Comparison of ENCODE assay signal across 27 cellular contexts in the genomic region with DNA sequence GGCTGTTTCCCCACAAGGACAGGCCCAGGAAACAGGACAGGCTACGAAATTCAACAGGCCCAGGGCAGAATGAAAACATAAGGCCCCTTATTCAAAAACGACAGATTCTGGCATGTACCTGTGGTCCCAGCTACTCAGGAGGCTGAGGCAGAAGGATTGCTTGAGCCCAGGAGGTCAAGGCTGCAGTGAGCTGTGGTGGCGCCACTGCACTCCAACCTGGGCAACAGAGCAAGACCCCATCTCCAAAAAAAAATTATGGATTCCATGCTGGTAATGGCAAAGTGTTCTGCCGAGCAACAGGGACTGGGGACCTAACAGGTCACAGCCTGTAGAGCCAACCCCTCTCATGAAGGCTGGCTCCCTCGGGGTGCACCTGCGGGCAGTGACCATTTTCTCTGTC.
"Had no signal": no experiment of that assay in that cellular context is flagged by ENCODE, and none has a peak within 500 bp of the region (broad histone marks: within the 10 kb centered on the region; RNA-seq: fewer than 3 reads in every experiment).

No MANE protein-coding gene starts in this region.

- H3K27me3 ChIP-seq: left lung, ovary, right atrium auricular region, tibial nerve, uterus had no signal

- H3K27ac ChIP-seq: left lung, lower lobe of right lung, ovary, right atrium auricular region, skin epidermis, tibial nerve, uterus had no signal

- H3K4me1 ChIP-seq: left lung, lower lobe of right lung, right atrium auricular region, tibial nerve, uterus had no signal

- ATAC-seq: left colon; left lung; lower lobe of right lung; naive thymus-derived CD8-positive, alpha-beta T cell; sciatic nerve; stimulated activated naive B cell treated with anti-CD40 and anti-IgM and Interleukin-4, amounts not matched to agents 10 μg/mL and 1 μg/mL and 100 μg/mL, for 72 hours had no signal

- H3K27me3 Mint-ChIP-seq: naive thymus-derived CD8-positive, alpha-beta T cell; progenitor cell of endocrine pancreas; stimulated activated naive B cell treated with anti-CD40 and anti-IgM and Interleukin-4, amounts not matched to agents 10 μg/mL and 1 μg/mL and 100 μg/mL, for 72 hours; stimulated activated naive CD8-positive, alpha-beta T cell treated with anti-CD3 and anti-CD28 coated beads, Interleukin-15, Interleukin-2, amounts not matched to agents 100 ng/mL and 50 ng/mL, for 24 hours; type B pancreatic cell had no signal

- H3K4me1 Mint-ChIP-seq: naive thymus-derived CD8-positive, alpha-beta T cell; neural crest cell had no signal

- H3K9me3 ChIP-seq: ovary, right atrium auricular region, uterus had no signal

- H3K27ac Mint-ChIP-seq: nephron; progenitor cell of endocrine pancreas; stimulated activated naive B cell treated with anti-CD40 and anti-IgM and Interleukin-4, amounts not matched to agents 10 μg/mL and 1 μg/mL and 100 μg/mL, for 72 hours; stimulated activated naive CD8-positive, alpha-beta T cell treated with anti-CD3 and anti-CD28 coated beads, Interleukin-15, Interleukin-2, amounts not matched to agents 100 ng/mL and 50 ng/mL, for 24 hours; type B pancreatic cell had no signal

- DNase-seq: hypothalamus; immature natural killer cell; kidney; left colon; left lung; lower lobe of right lung; mammary epithelial cell; mesenchymal stem cell; naive thymus-derived CD8-positive, alpha-beta T cell; ovary; stimulated activated CD4-positive, alpha-beta T cell treated with anti-CD3 and anti-CD28 coated beads, Interleukin-12 subunit alpha, Interleukin-12 subunit beta, amount 100 ng/mL, for 4 hours; stimulated activated CD4-positive, alpha-beta T cell treated with anti-CD3 and anti-CD28 coated beads, Interleukin-15, amount 100 ng/mL, for 24 hours; stimulated activated CD4-positive, alpha-beta T cell treated with anti-CD3 and anti-CD28 coated beads, Interleukin-2, amount 100 ng/mL, for 24 hours; stimulated activated CD4-positive, alpha-beta T cell treated with anti-CD3 and anti-CD28 coated beads, Interleukin-4, amount 100 ng/mL, for 1 hour; stimulated activated naive B cell treated with anti-CD40 and anti-IgM and Interleukin-4, amounts not matched to agents 10 μg/mL and 1 μg/mL and 100 μg/mL, for 72 hours; substantia nigra; uterus had no signal

- FAIRE-seq: islet of Langerhans, kidney had no signal

- H3K4me3 ChIP-seq: left lung, lower lobe of right lung, ovary, right atrium auricular region, skin epidermis, tibial nerve, uterus had no signal

- H3K9me3 Mint-ChIP-seq: immature natural killer cell; nephron; stimulated activated naive B cell treated with anti-CD40 and anti-IgM and Interleukin-4, amounts not matched to agents 10 μg/mL and 1 μg/mL and 100 μg/mL, for 72 hours; stimulated activated naive CD8-positive, alpha-beta T cell treated with anti-CD3 and anti-CD28 coated beads, Interleukin-15, Interleukin-2, amounts not matched to agents 100 ng/mL and 50 ng/mL, for 24 hours; type B pancreatic cell had no signal

- H3K36me3 ChIP-seq: ovary, uterus had no signal

- H3K4me3 Mint-ChIP-seq: immature natural killer cell; naive thymus-derived CD8-positive, alpha-beta T cell; nephron; neural crest cell; stimulated activated naive B cell treated with anti-CD40 and anti-IgM and Interleukin-4, amounts not matched to agents 10 μg/mL and 1 μg/mL and 100 μg/mL, for 72 hours; stimulated activated naive CD8-positive, alpha-beta T cell treated with anti-CD3 and anti-CD28 coated beads, Interleukin-15, Interleukin-2, amounts not matched to agents 100 ng/mL and 50 ng/mL, for 24 hours; type B pancreatic cell had no signal
